Comparison of ENCODE assay signal across 16 cellular contexts in the genomic region with DNA sequence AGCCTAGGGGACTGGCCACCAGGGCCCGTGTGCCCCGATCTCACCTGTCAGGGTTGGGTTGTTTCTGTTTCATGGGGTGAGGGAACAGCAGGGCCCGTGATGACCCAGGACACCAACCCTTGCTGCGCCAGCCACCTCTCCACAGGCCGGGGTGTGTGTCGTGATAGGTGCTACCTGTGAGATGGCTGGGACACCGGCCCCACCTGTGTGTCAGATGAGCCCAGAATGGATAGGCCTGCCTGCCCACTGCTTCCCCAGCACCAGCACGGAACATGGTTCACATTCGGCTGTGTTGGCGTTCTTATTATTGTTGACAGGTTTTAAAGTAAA. TPM values are rescaled to one million over a fixed set of nuclear protein-coding genes. Genes with fewer than 3 reads are reported as not detected.
DNase-seq lines count a peak whose midpoint lies in the region; ATAC-seq and TF ChIP-seq lines count a peak whose summit lies in the region.
"Had no signal": no experiment of that assay in that cellular context is flagged by ENCODE, and none has a peak within 500 bp of the region (broad histone marks: within the 10 kb centered on the region; RNA-seq: fewer than 3 reads in every experiment).

No MANE protein-coding gene starts in this region.

- ATAC-seq in HG03025 (IDR thresholded peaks at IDR 0.05; ENCODE audit: low FRiP score, unreplicated experiment), result no peak
- ATAC-seq in stimulated activated effector memory CD8-positive, alpha-beta T cell treated with anti-CD3 and anti-CD28 coated beads, Interleukin-12 subunit alpha, Interleukin-12 subunit beta, amount 100 ng/mL, for 72 hours, result no peak
- ATAC-seq: GM12878, GM23338 had no signal

- H3K27me3 ChIP-seq in left ventricle myocardium inferior (ENCODE audit: low read depth), result no peaks in the 10 kb centered on the region
- H3K27me3 ChIP-seq in neuronal stem cell (ENCODE audit: control insufficient read depth in 3 of 3, insufficient read depth in 3 of 3, low read depth in 1 of 3, low read length in 3 of 3), result peaks cover 0 to 2% (median 0%) of the 10 kb centered on the region in 3 experiments
- H3K27me3 ChIP-seq in colonic mucosa, result no peaks in the 10 kb centered on the region

- no peak overlapping the region for H3K4me3 ChIP-seq in left ventricle myocardium inferior
- H3K4me3 ChIP-seq in neuronal stem cell (ENCODE audit: low read length in 2 of 2), result no peak overlapping the region
- H3K4me3 ChIP-seq in colonic mucosa, result no peak overlapping the region
- H3K4me3 ChIP-seq: BLaER1 treated with 17β-estradiol and CSF1 and Interleukin-3, amounts not matched to agents 10 nM and 100 nM; GM12878; GM23338 had no signal

- no peak overlapping the region for H3K14ac ChIP-seq in neuronal stem cell (ENCODE audit: low read length)

- no peak overlapping the region for H3K4ac ChIP-seq in neuronal stem cell (ENCODE audit: low read length)

- H3K36me3 ChIP-seq in left ventricle myocardium inferior (no peaks in the 10 kb centered on the region), neuronal stem cell (replicated peaks in 1 of 2; ENCODE audit: control insufficient read depth in 2 of 2, insufficient read depth in 2 of 2, low read length in 2 of 2) (peaks cover 20 to 80% of the 10 kb centered on the region in 2 donors), colonic mucosa (no peaks in the 10 kb centered on the region)

- H3K9me3 Mint-ChIP-seq in chondrocyte (ENCODE audit: low read depth), result peaks cover 8% of the 10 kb centered on the region
- H3K9me3 Mint-ChIP-seq in stimulated activated effector memory CD8-positive, alpha-beta T cell treated with anti-CD3 and anti-CD28 coated beads, Interleukin-12 subunit alpha, Interleukin-12 subunit beta, amount 100 ng/mL, for 72 hours, result no peaks in the 10 kb centered on the region
- H3K9me3 Mint-ChIP-seq: GM23338 had no signal

- H3K4me3 Mint-ChIP-seq in chondrocyte (ENCODE audit: unreplicated experiment), result no peak overlapping the region
- H3K4me3 Mint-ChIP-seq in stimulated activated effector memory CD8-positive, alpha-beta T cell treated with anti-CD3 and anti-CD28 coated beads, Interleukin-12 subunit alpha, Interleukin-12 subunit beta, amount 100 ng/mL, for 72 hours, result no peak overlapping the region
- H3K4me3 Mint-ChIP-seq: GM23338 had no signal

- H3K9me3 ChIP-seq in left ventricle myocardium inferior (replicated peaks) (peaks cover 18% of the 10 kb centered on the region), neuronal stem cell (replicated peaks in 1 of 2; ENCODE audit: control insufficient read depth in 2 of 2, insufficient read depth in 1 of 2, low read depth in 1 of 2, low read length in 2 of 2) (peaks cover 0 to 9% of the 10 kb centered on the region in 2 donors), colonic mucosa (no peaks in the 10 kb centered on the region)

- peaks cover 8% of the 10 kb centered on the region for H3K4me1 ChIP-seq in left ventricle myocardium inferior
- H3K4me1 ChIP-seq in neuronal stem cell (ENCODE audit: control insufficient read depth in 2 of 2, insufficient read depth in 1 of 2, low read depth in 1 of 2, low read length in 2 of 2), result peaks cover under 1 to 7% of the 10 kb centered on the region in 2 donors
- H3K4me1 ChIP-seq in colonic mucosa, result no peaks in the 10 kb centered on the region
- H3K4me1 ChIP-seq: BLaER1 treated with 17β-estradiol and CSF1 and Interleukin-3, amounts not matched to agents 10 nM and 100 nM had no signal

- no peak overlapping the region for H2BK15ac ChIP-seq in neuronal stem cell (ENCODE audit: low read length)

- no peak overlapping the region for H3K27ac Mint-ChIP-seq in chondrocyte (ENCODE audit: unreplicated experiment)
- H3K27ac Mint-ChIP-seq in stimulated activated effector memory CD8-positive, alpha-beta T cell treated with anti-CD3 and anti-CD28 coated beads, Interleukin-12 subunit alpha, Interleukin-12 subunit beta, amount 100 ng/mL, for 72 hours, result no peak overlapping the region

- H3K79me1 ChIP-seq in neuronal stem cell (ENCODE audit: low read depth, low read length), result no peaks in the 10 kb centered on the region

- intact Hi-C loops in cardiac septum (cut with DNase I) (loop anchor here (10.0 kb wide), 1 partner anchor 48 kb away; no protein-coding TSS in a partner anchor), left ventricle myocardium inferior (cut with micrococcal nuclease) (no loop called here), colonic mucosa (cut with DNase I) (no loop called here)

- no peak overlapping the region for H2BK5ac ChIP-seq in neuronal stem cell (ENCODE audit: low read length)

- peak overlapping the region; percentile 81 for H3K23ac ChIP-seq in neuronal stem cell (ENCODE audit: low read depth, low read length, poor library complexity)

- H2AK5ac ChIP-seq in neuronal stem cell (ENCODE audit: low read depth, low read length), result no peak overlapping the region

- no peaks in the 10 kb centered on the region for H3K4me1 Mint-ChIP-seq in chondrocyte (ENCODE audit: low read depth)
- no peaks in the 10 kb centered on the region for H3K4me1 Mint-ChIP-seq in stimulated activated effector memory CD8-positive, alpha-beta T cell treated with anti-CD3 and anti-CD28 coated beads, Interleukin-12 subunit alpha, Interleukin-12 subunit beta, amount 100 ng/mL, for 72 hours
- H3K4me1 Mint-ChIP-seq: CD4-positive, CD25-positive, alpha-beta regulatory T cell; GM23338 had no signal

- peaks cover 7% of the 10 kb centered on the region for H3K36me3 Mint-ChIP-seq in chondrocyte (ENCODE audit: low read depth)
- H3K36me3 Mint-ChIP-seq in stimulated activated effector memory CD8-positive, alpha-beta T cell treated with anti-CD3 and anti-CD28 coated beads, Interleukin-12 subunit alpha, Interleukin-12 subunit beta, amount 100 ng/mL, for 72 hours, result peaks cover 15% of the 10 kb centered on the region

- no peak overlapping the region for H4K91ac ChIP-seq in neuronal stem cell (ENCODE audit: low read depth, low read length, poor library complexity)

- no CpG with 5 or more reads among the region's 10 CpGs for WGBS in neuronal stem cell (ENCODE audit: extremely low coverage in 2 of 2, insufficient read length in 2 of 2, insufficient replicate concordance in 1 of 2), 2 donors

- H3K27me3 Mint-ChIP-seq in chondrocyte (ENCODE audit: low read depth), result no peaks in the 10 kb centered on the region
- H3K27me3 Mint-ChIP-seq: CD4-positive, CD25-positive, alpha-beta regulatory T cell had no signal

- H2BK12ac ChIP-seq in neuronal stem cell (ENCODE audit: low read length), result no peak overlapping the region

- no peak overlapping the region for H3K27ac ChIP-seq in left ventricle myocardium inferior (replicated peaks)
- H3K27ac ChIP-seq in neuronal stem cell (replicated peaks; ENCODE audit: low read length), result no peak overlapping the region
- no peak overlapping the region for H3K27ac ChIP-seq in colonic mucosa
- H3K27ac ChIP-seq: BLaER1 treated with 17β-estradiol and CSF1 and Interleukin-3, amounts not matched to agents 10 nM and 100 nM had no signal

- no peak overlapping the region for H4K8ac ChIP-seq in neuronal stem cell (ENCODE audit: low read depth, low read length)

- no peak overlapping the region for H3K4me2 ChIP-seq in neuronal stem cell (ENCODE audit: insufficient read depth, low read length, poor library complexity, severe bottlenecking)
- H3K4me2 ChIP-seq: BLaER1 treated with 17β-estradiol and CSF1 and Interleukin-3, amounts not matched to agents 10 nM and 100 nM; GM23338 had no signal

- DNase-seq in cardiac septum (ENCODE audit: low spot score), result peak; percentile 58
- DNase-seq in left ventricle myocardium inferior, result no peak
- peak; percentile 72 for DNase-seq in chondrocyte (ENCODE audit: low spot score)
- DNase-seq in neuronal stem cell (ENCODE audit: low spot score), result no peak
- DNase-seq in colonic mucosa, result no peak
- no peak for DNase-seq in stimulated activated effector memory CD8-positive, alpha-beta T cell treated with anti-CD3 and anti-CD28 coated beads, Interleukin-12 subunit alpha, Interleukin-12 subunit beta, amount 100 ng/mL, for 72 hours (ENCODE audit: low spot score in 2 of 2)
- DNase-seq: ACHN; CD4-positive, CD25-positive, alpha-beta regulatory T cell; DMS 273 treated with DMSO at 0.1 percent for 48 hours; H7 had no signal

- H3K9ac ChIP-seq in neuronal stem cell (ENCODE audit: low read depth, low read length, poor library complexity) (no peak overlapping the region), colonic mucosa (ENCODE audit: low read depth in 2 of 2, low read length in 2 of 2) (no peak overlapping the region)
- H3K9ac ChIP-seq: BLaER1 treated with 17β-estradiol and CSF1 and Interleukin-3, amounts not matched to agents 10 nM and 100 nM had no signal

- no peak overlapping the region for H2AFZ ChIP-seq in neuronal stem cell (ENCODE audit: low read length)
- H2AFZ ChIP-seq: GM23338 had no signal

- H3K18ac ChIP-seq in neuronal stem cell (ENCODE audit: low read length), result no peak overlapping the region

- H2BK120ac ChIP-seq in neuronal stem cell (ENCODE audit: low read depth, low read length), result no peak overlapping the region

- TF ChIP-seq CTCF in left ventricle myocardium inferior (IDR thresholded peaks at IDR 0.05; ENCODE audit: borderline replicate concordance) (no peak), chondrocyte (IDR thresholded peaks at IDR 0.05) (no peak), colonic mucosa (IDR thresholded peaks at IDR 0.05) (no peak)

RNA-seq across cellular contexts. Expression of a gene that starts 7.1 kb away (rescaled TPM):
- total RNA-seq in cardiac septum (9.3 TPM), left ventricle myocardium inferior (19.5 TPM), chondrocyte (not detected in 3 replicates), colonic mucosa (10 to 100 TPM; 10.4 to 31.0 TPM)
- polyA plus RNA-seq in neuronal stem cell (2013, experiment 1 of 2), result 2.0 TPM
- 2.1 TPM for polyA plus RNA-seq in neuronal stem cell (2013, experiment 2 of 2)
- total RNA-seq: A172, HT-29 had no signal
- polyA plus RNA-seq: GM12878 had no signal

RNA-seq across cellular contexts. Expression of a gene that starts 37.4 kb away (rescaled TPM):
- not detected for total RNA-seq in cardiac septum
- 0.77 TPM for total RNA-seq in left ventricle myocardium inferior
- total RNA-seq in chondrocyte, result 2.2 to 13.3 TPM (median 2.9 TPM) in 3 replicates
- polyA plus RNA-seq in neuronal stem cell (2013, experiment 1 of 2), result 17.8 TPM
- 18.0 TPM for polyA plus RNA-seq in neuronal stem cell (2013, experiment 2 of 2)
- total RNA-seq in colonic mucosa, result 10 to 100 TPM in 1 of 2 donors, 1 to 10 TPM in 1; 5.1 to 35.9 TPM

RNA-seq across cellular contexts. Expression of a gene that starts 38.1 kb away (rescaled TPM):
- 36.2 TPM for total RNA-seq in cardiac septum
- 41.8 TPM for total RNA-seq in left ventricle myocardium inferior
- 75.8 to 81.2 TPM (median 76.2 TPM) in 3 replicates for total RNA-seq in chondrocyte
- 62.6 TPM for polyA plus RNA-seq in neuronal stem cell (2013, experiment 1 of 2)
- 57.2 TPM for polyA plus RNA-seq in neuronal stem cell (2013, experiment 2 of 2)
- 10 to 100 TPM; 45.7 to 73.6 TPM for total RNA-seq in colonic mucosa

Comparison
In these comparisons a context has a peak if more than half of its experiments do, and no peak if none do; other contexts are left out.
1. DNase-seq: peak in cardiac septum (single experiment) and chondrocyte (single experiment); none in left ventricle myocardium inferior (single experiment), neuronal stem cell (single experiment), colonic mucosa (single experiment) and stimulated activated effector memory CD8-positive, alpha-beta T cell treated with anti-CD3 and anti-CD28 coated beads, Interleukin-12 subunit alpha, Interleukin-12 subunit beta, amount 100 ng/mL, for 72 hours (0 of 2).
2. RNA of a gene that starts 7.1 kb away (total RNA-seq): 10.4 to 31.0 TPM in colonic mucosa, 19.5 TPM in left ventricle myocardium inferior (single experiment) and 9.3 TPM in cardiac septum (single experiment); not detected in chondrocyte; every median in the first group is over 10 times any median in the second.